ENCODE assay signal across 11 cellular contexts in genomic region chr2:162113771-162114168, GRCh38. TPM values are rescaled to one million over a fixed set of nuclear protein-coding genes. Genes with fewer than 3 reads are reported as not detected.
A peak's percentile ranks its signal among the peaks of the same experiment; 100 is the strongest.
DNase-seq lines count a peak whose midpoint lies in the region; ATAC-seq and TF ChIP-seq lines count a peak whose summit lies in the region.
"Had no signal": no experiment of that assay in that cellular context is flagged by ENCODE, and none has a peak within 500 bp of the region (broad histone marks: within the 10 kb centered on the region; RNA-seq: fewer than 3 reads in every experiment).

No MANE protein-coding gene starts in this region.

- no peak overlapping the region for H2AFZ ChIP-seq in Karpas-422 (ENCODE audit: low read length)

- peaks cover 7% of the 10 kb centered on the region for H3K4me1 Mint-ChIP-seq in activated T-cell treated with anti-CD3 and anti-CD28 coated beads, Interleukin-2, amount 50 U/mL, for 4 hours (ENCODE audit: low read depth)
- H3K4me1 Mint-ChIP-seq in chondrocyte (ENCODE audit: low read depth), result peaks cover 7% of the 10 kb centered on the region

- H3K9me3 ChIP-seq in BLaER1 treated with 17β-estradiol and CSF1 and Interleukin-3, amounts not matched to agents 10 nM and 100 nM (replicated peaks in 1 of 11), result peaks cover 0 to 17% (median 8%) of the 10 kb centered on the region in 11 experiments; a peak in 11 of 22 replicates
- H3K9me3 ChIP-seq in Karpas-422 (ENCODE audit: low read length) (no peaks in the 10 kb centered on the region), BE2C (no peaks in the 10 kb centered on the region)
- H3K9me3 ChIP-seq: body of pancreas had no signal

- H3K36me3 ChIP-seq in BLaER1 treated with 17β-estradiol and CSF1 and Interleukin-3, amounts not matched to agents 10 nM and 100 nM, result no peaks in the 10 kb centered on the region
- H3K36me3 ChIP-seq in Karpas-422 (ENCODE audit: insufficient read depth, low read length) (no peaks in the 10 kb centered on the region), BE2C (no peaks in the 10 kb centered on the region)
- H3K36me3 ChIP-seq: spleen had no signal

- no peak overlapping the region for H3K9ac ChIP-seq in BLaER1 treated with 17β-estradiol and CSF1 and Interleukin-3, amounts not matched to agents 10 nM and 100 nM
- H3K9ac ChIP-seq in Karpas-422 (ENCODE audit: low read length), result no peak overlapping the region

- H3K4me2 ChIP-seq in BLaER1 treated with 17β-estradiol and CSF1 and Interleukin-3, amounts not matched to agents 10 nM and 100 nM, result peak overlapping the region in 7 of 11 experiments; percentile 9 to 63 (median 39); a peak in 10 of 22 replicates
- no peak overlapping the region for H3K4me2 ChIP-seq in Karpas-422 (ENCODE audit: low read depth, low read length, poor library complexity, severe bottlenecking)

- no peak overlapping the region for H3K4me3 Mint-ChIP-seq in activated T-cell treated with anti-CD3 and anti-CD28 coated beads, Interleukin-2, amount 50 U/mL, for 4 hours
- no peak overlapping the region for H3K4me3 Mint-ChIP-seq in chondrocyte (ENCODE audit: unreplicated experiment)
- H3K4me3 Mint-ChIP-seq: activated CD4-positive, alpha-beta memory T cell treated with anti-CD3 and anti-CD28 coated beads, Interleukin-2, amount 10 ng/mL, durations not matched to agents 7 days and 5 days had no signal

- ATAC-seq in activated T-cell treated with anti-CD3 and anti-CD28 coated beads, Interleukin-2, amount 50 U/mL, for 4 hours, result no peak
- ATAC-seq: body of pancreas had no signal

- H3K4me1 ChIP-seq in BLaER1 treated with 17β-estradiol and CSF1 and Interleukin-3, amounts not matched to agents 10 nM and 100 nM, result peaks cover 0 to 38% (median 4%) of the 10 kb centered on the region in 10 experiments; a peak in 8 of 20 replicates
- H3K4me1 ChIP-seq in Karpas-422 (ENCODE audit: low read length), result no peaks in the 10 kb centered on the region
- H3K4me1 ChIP-seq in BE2C, result no peaks in the 10 kb centered on the region
- H3K4me1 ChIP-seq: body of pancreas had no signal

- no peak overlapping the region for H3K4me3 ChIP-seq in BLaER1 treated with 17β-estradiol and CSF1 and Interleukin-3, amounts not matched to agents 10 nM and 100 nM
- H3K4me3 ChIP-seq in NB4 (ENCODE audit: low read depth, low read length) (no peak overlapping the region), Karpas-422 (ENCODE audit: low read length) (no peak overlapping the region), BE2C (ENCODE audit: low read depth, low read length) (no peak overlapping the region)
- H3K4me3 ChIP-seq: body of pancreas, spleen had no signal

- no peaks in the 10 kb centered on the region for H4K20me1 ChIP-seq in BLaER1 treated with 17β-estradiol and CSF1 and Interleukin-3, amounts not matched to agents 10 nM and 100 nM
- H4K20me1 ChIP-seq in Karpas-422 (ENCODE audit: insufficient read depth, low read depth, low read length), result no peaks in the 10 kb centered on the region

- peaks cover 1% of the 10 kb centered on the region for H3K36me3 Mint-ChIP-seq in activated T-cell treated with anti-CD3 and anti-CD28 coated beads, Interleukin-2, amount 50 U/mL, for 4 hours (ENCODE audit: insufficient read depth)
- H3K36me3 Mint-ChIP-seq in chondrocyte (ENCODE audit: low read depth), result peaks cover 3% of the 10 kb centered on the region

- no peaks in the 10 kb centered on the region for H3K9me2 ChIP-seq in Karpas-422 (replicated peaks; ENCODE audit: insufficient read depth, low read length)

- peak; percentile 89 for DNase-seq in NB4 (ENCODE audit: low read depth)
- peak; percentile 29 for DNase-seq in epithelial cell of prostate (ENCODE audit: low read depth, low spot score)
- peak; percentile 71 for DNase-seq in medulla oblongata (ENCODE audit: extremely low spot score)
- no peak for DNase-seq in Karpas-422
- no peak for DNase-seq in activated T-cell treated with anti-CD3 and anti-CD28 coated beads, Interleukin-2, amount 50 U/mL, for 4 hours
- no peak for DNase-seq in chondrocyte (ENCODE audit: low spot score)
- DNase-seq in BE2C, result no peak
- DNase-seq: activated CD4-positive, alpha-beta memory T cell treated with anti-CD3 and anti-CD28 coated beads, Interleukin-2, amount 10 ng/mL, durations not matched to agents 7 days and 5 days; spleen had no signal

- peak overlapping the region in 3 of 11 experiments; percentile 30 to 47 (median 40); a peak in 3 of 22 replicates for H3K27ac ChIP-seq in BLaER1 treated with 17β-estradiol and CSF1 and Interleukin-3, amounts not matched to agents 10 nM and 100 nM
- H3K27ac ChIP-seq in epithelial cell of prostate (peak overlapping the region; percentile 26), Karpas-422 (ENCODE audit: low read length) (no peak overlapping the region)
- H3K27ac ChIP-seq: body of pancreas had no signal

- H3K79me2 ChIP-seq in Karpas-422 (ENCODE audit: low read length), result no peaks in the 10 kb centered on the region

- TF ChIP-seq POLR2A in NB4 (IDR thresholded peaks at IDR 0.05; ENCODE audit: extremely low read depth, insufficient read length), result no peak

- no peak overlapping the region for H3K27ac Mint-ChIP-seq in chondrocyte (ENCODE audit: unreplicated experiment)
- H3K27ac Mint-ChIP-seq: activated CD4-positive, alpha-beta memory T cell treated with anti-CD3 and anti-CD28 coated beads, Interleukin-2, amount 10 ng/mL, durations not matched to agents 7 days and 5 days had no signal

- H3K9me3 Mint-ChIP-seq in activated T-cell treated with anti-CD3 and anti-CD28 coated beads, Interleukin-2, amount 50 U/mL, for 4 hours, result peaks cover 11% of the 10 kb centered on the region
- H3K9me3 Mint-ChIP-seq in chondrocyte (ENCODE audit: low read depth), result peaks cover 10% of the 10 kb centered on the region

- H3K27me3 Mint-ChIP-seq in activated T-cell treated with anti-CD3 and anti-CD28 coated beads, Interleukin-2, amount 50 U/mL, for 4 hours (ENCODE audit: low read depth), result no peaks in the 10 kb centered on the region
- H3K27me3 Mint-ChIP-seq in chondrocyte (ENCODE audit: low read depth), result peaks cover 19% of the 10 kb centered on the region
- H3K27me3 Mint-ChIP-seq: activated CD4-positive, alpha-beta memory T cell treated with anti-CD3 and anti-CD28 coated beads, Interleukin-2, amount 10 ng/mL, durations not matched to agents 7 days and 5 days had no signal

- H3K27me3 ChIP-seq in BLaER1 treated with 17β-estradiol and CSF1 and Interleukin-3, amounts not matched to agents 10 nM and 100 nM, result no peaks in the 10 kb centered on the region
- no peaks in the 10 kb centered on the region for H3K27me3 ChIP-seq in Karpas-422 (ENCODE audit: low read length)
- H3K27me3 ChIP-seq in BE2C, result no peaks in the 10 kb centered on the region
- H3K27me3 ChIP-seq: body of pancreas, spleen had no signal

- no peak for TF ChIP-seq CTCF in NB4 (IDR thresholded peaks at IDR 0.05; ENCODE audit: low read depth, low read length)
- TF ChIP-seq CTCF in chondrocyte (IDR thresholded peaks at IDR 0.05), result no peak
- TF ChIP-seq CTCF in BE2C (IDR thresholded peaks at IDR 0.05; ENCODE audit: low read depth, low read length), result no peak

RNA-seq across cellular contexts. Expression of gene GCG, which starts 38.3 kb away (rescaled TPM):
- total RNA-seq in Karpas-422 (2014; rRNA removed; shearing (Covaris generic); ENCODE audit: low replicate concordance), result not detected in 2 replicates
- total RNA-seq in activated T-cell treated with anti-CD3 and anti-CD28 coated beads, Interleukin-2, amount 50 U/mL, for 4 hours, result not detected
- 0.31 TPM in 1 of 3 replicates, not detected in the others for total RNA-seq in chondrocyte
- polyA plus RNA-seq in BE2C (2012; ENCODE audit: insufficient read depth, insufficient read length, low read depth), result not detected
- total RNA-seq: activated CD4-positive, alpha-beta memory T cell treated with anti-CD3 and anti-CD28 coated beads, Interleukin-2, amount 10 ng/mL, durations not matched to agents 7 days and 5 days; spleen had no signal

RNA-seq across cellular contexts. Expression of gene DPP4, which starts 39.8 kb away (rescaled TPM):
- total RNA-seq in Karpas-422 (2014; rRNA removed; shearing (Covaris generic); ENCODE audit: low replicate concordance), result not detected in 2 replicates
- total RNA-seq in activated T-cell treated with anti-CD3 and anti-CD28 coated beads, Interleukin-2, amount 50 U/mL, for 4 hours, result 10 to 100 TPM in 2 of 3 donors, 1 to 10 TPM in 1; 8.6 to 15.6 (median 15.3) TPM
- 0.42 to 0.60 TPM in 2 of 3 replicates, not detected in the other for total RNA-seq in chondrocyte
- not detected for polyA plus RNA-seq in BE2C (2012; ENCODE audit: insufficient read depth, insufficient read length, low read depth)

Comparison
In these comparisons a context has a peak if more than half of its experiments do, and no peak if none do; other contexts are left out.
1. DNase-seq: peak in NB4 (single experiment), epithelial cell of prostate (single experiment) and medulla oblongata (single experiment); none in Karpas-422 (single experiment), activated T-cell treated with anti-CD3 and anti-CD28 coated beads, Interleukin-2, amount 50 U/mL, for 4 hours (single experiment), chondrocyte (single experiment) and BE2C (single experiment).